Comparison of ENCODE assay signal across 20 cellular contexts in the genomic region with DNA sequence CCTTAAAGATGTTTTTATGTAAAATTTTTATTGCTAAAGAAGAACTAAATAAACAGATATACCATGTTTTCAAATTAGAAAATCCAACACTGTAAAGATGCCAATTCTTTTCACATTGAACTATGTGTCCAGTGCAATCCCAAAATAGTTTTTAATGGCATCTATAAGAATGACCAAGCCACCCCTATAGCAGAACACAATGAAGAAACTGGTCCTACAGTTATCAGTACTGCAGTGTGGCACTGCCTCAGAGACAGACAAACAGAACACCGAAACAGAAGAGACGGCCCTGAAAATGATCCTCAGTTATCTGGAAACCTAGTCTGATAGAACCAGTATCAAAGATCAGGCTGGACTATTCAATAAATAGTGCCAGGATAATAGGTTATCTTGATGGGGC. TPM values are rescaled to one million over a fixed set of nuclear protein-coding genes. Genes with fewer than 3 reads are reported as not detected.
DNase-seq lines count a peak whose midpoint lies in the region; ATAC-seq and TF ChIP-seq lines count a peak whose summit lies in the region.
"Had no signal": no experiment of that assay in that cellular context is flagged by ENCODE, and none has a peak within 500 bp of the region (broad histone marks: within the 10 kb centered on the region; RNA-seq: fewer than 3 reads in every experiment).

No MANE protein-coding gene starts in this region.

- H3K4me2 ChIP-seq in osteoblast (ENCODE audit: insufficient read depth, low read length) = peak overlapping the region; percentile 37
- H3K4me2 ChIP-seq: BLaER1 treated with 17β-estradiol and CSF1 and Interleukin-3, amounts not matched to agents 10 nM and 100 nM; KMS-11; PC-9 had no signal

- DNase-seq in heart left ventricle (no peak), Right ventricle myocardium inferior (ENCODE audit: missing footprints) (no peak), coronary artery (ENCODE audit: low spot score) (no peak), osteoblast (ENCODE audit: insufficient read length, low spot score, missing footprints) (no peak), kidney tubule cell (ENCODE audit: low spot score) (no peak)
- DNase-seq in stimulated activated CD4-positive, alpha-beta T cell treated with anti-CD3 and anti-CD28 coated beads, Interleukin-12 subunit alpha, Interleukin-12 subunit beta, amount 100 ng/mL, for 4 hours = no peak
- DNase-seq: CD8-positive, alpha-beta memory T cell; DND-41; GOT3; MG63; NCI-H1092; NCI-H146; NCI-H2081; NCI-H510A treated with DMSO at 0.1 percent for 48 hours; PC-9 had no signal

- 47 to 64% (median 58%) methylated on average over 2 of the region's 2 CpGs for WGBS in heart left ventricle, 4 donors

- H3K27me3 ChIP-seq in heart left ventricle (no peaks in the 10 kb centered on the region), osteoblast (ENCODE audit: insufficient read depth, low read length) (no peaks in the 10 kb centered on the region)
- H3K27me3 ChIP-seq: BLaER1 treated with 17β-estradiol and CSF1 and Interleukin-3, amounts not matched to agents 10 nM and 100 nM; MG63 had no signal

- H2AFZ ChIP-seq in osteoblast (ENCODE audit: low read length) = no peak overlapping the region
- H2AFZ ChIP-seq: PC-9 had no signal

- H3K4me1 ChIP-seq in heart left ventricle (peaks cover 0 to 68% (median 26%) of the 10 kb centered on the region in 12 donors), osteoblast (ENCODE audit: insufficient read depth, low read length) (peaks cover 29% of the 10 kb centered on the region)

- H3K36me3 ChIP-seq in heart left ventricle = no peaks in the 10 kb centered on the region
- H3K36me3 ChIP-seq in osteoblast (ENCODE audit: insufficient read depth, low read length) = no peaks in the 10 kb centered on the region
- H3K36me3 ChIP-seq: BLaER1 treated with 17β-estradiol and CSF1 and Interleukin-3, amounts not matched to agents 10 nM and 100 nM; MG63 had no signal

- H4K20me1 ChIP-seq in osteoblast (ENCODE audit: insufficient read depth, low read length) = no peaks in the 10 kb centered on the region

- TF ChIP-seq CTCF in heart left ventricle (IDR thresholded peaks at IDR 0.05) = no peak
- TF ChIP-seq CTCF in coronary artery (IDR thresholded peaks at IDR 0.05) = no peak
- TF ChIP-seq CTCF in osteoblast (IDR thresholded peaks at IDR 0.05; ENCODE audit: extremely low read depth, low read depth, low read length) = no peak

- H3K79me2 ChIP-seq in osteoblast (ENCODE audit: insufficient read depth, low read length) = peaks cover 77% of the 10 kb centered on the region

- no peak for TF ChIP-seq POLR2A in heart left ventricle (IDR thresholded peaks at IDR 0.05)

- intact Hi-C loops in heart left ventricle (cut with DNase I) (no loop called here), Right ventricle myocardium inferior (cut with DNase I) (no loop called here)

- no peaks in the 10 kb centered on the region for H3K9me3 ChIP-seq in heart left ventricle
- H3K9me3 ChIP-seq in osteoblast (ENCODE audit: low read depth, low read length) = no peaks in the 10 kb centered on the region
- H3K9me3 ChIP-seq: BLaER1 treated with 17β-estradiol and CSF1 and Interleukin-3, amounts not matched to agents 10 nM and 100 nM; MG63 had no signal

- H3K4me3 ChIP-seq in heart left ventricle = no peak overlapping the region
- H3K4me3 ChIP-seq in coronary artery = no peak overlapping the region
- no peak overlapping the region for H3K4me3 ChIP-seq in osteoblast (ENCODE audit: insufficient read depth, low read length)
- H3K4me3 ChIP-seq: BLaER1 treated with 17β-estradiol and CSF1 and Interleukin-3, amounts not matched to agents 10 nM and 100 nM; MG63; PC-9 had no signal

- ATAC-seq in heart left ventricle (peak in 2 of 4 donors; percentile 38 to 40), Right ventricle myocardium inferior (no peak), HG03025 (IDR thresholded peaks at IDR 0.05; ENCODE audit: low FRiP score, unreplicated experiment) (no peak), GM19467 (IDR thresholded peaks at IDR 0.05; ENCODE audit: unreplicated experiment) (no peak)
- ATAC-seq: HepG2 had no signal

- peak overlapping the region in 7 of 12 donors; percentile 1 to 73 (median 43) for H3K27ac ChIP-seq in heart left ventricle
- peak overlapping the region; percentile 3 to 13 for H3K27ac ChIP-seq in coronary artery
- H3K27ac ChIP-seq in osteoblast (ENCODE audit: low read depth, low read length) = peak overlapping the region; percentile 81
- H3K27ac ChIP-seq: BLaER1 treated with 17β-estradiol and CSF1 and Interleukin-3, amounts not matched to agents 10 nM and 100 nM; KMS-11; PC-9 had no signal

RNA-seq across cellular contexts. Expression of gene KIF13A, which starts 41.9 kb away (rescaled TPM):
- total RNA-seq in heart left ventricle (100 to 1,000 TPM in 3 of 9 donors, 10 to 100 TPM in 6; 49.2 to 148 (median 85.1) TPM), Right ventricle myocardium inferior (57.3 TPM), osteoblast (61.5 and 90.5 TPM in 2 replicates)
- 10 to 100 TPM; 17.1 to 39.1 TPM for polyA plus RNA-seq in heart left ventricle

Comparison
In these comparisons a context has a peak if more than half of its experiments do, and no peak if none do; other contexts are left out.
1. H3K27ac ChIP-seq: peak in every context shown above with its lines; median percentile 81 in osteoblast; 43 in heart left ventricle; 8 in coronary artery.